In the genomic region with DNA sequence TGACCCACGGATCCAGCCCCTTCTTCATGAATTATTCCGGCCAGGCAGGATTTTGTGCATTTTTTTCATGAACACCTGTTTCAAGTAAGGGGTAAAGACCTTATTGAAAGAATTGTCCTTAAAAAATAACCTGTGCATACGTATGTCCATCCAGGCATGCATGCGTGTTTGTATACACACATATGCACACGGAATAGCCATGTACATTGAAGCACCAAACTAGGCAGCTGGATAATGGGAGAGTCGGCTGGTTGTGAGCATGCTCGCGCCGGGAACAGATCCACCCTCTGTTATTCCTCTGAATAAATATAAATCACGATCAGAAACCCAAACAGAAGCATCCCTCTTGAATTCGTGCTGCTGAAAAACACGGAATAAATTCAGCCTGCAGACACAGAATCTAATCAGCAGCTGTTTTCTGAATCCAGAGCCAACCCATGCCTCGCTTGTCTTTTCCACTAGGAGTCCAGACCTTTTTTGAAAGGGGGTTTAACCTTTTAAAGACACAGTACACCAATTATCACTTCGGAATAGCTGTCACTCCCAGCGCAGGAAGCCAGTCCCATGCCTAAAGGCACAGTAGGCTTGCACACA, we compare ENCODE assay signal across 8 cellular contexts. TPM values are rescaled to one million over a fixed set of nuclear protein-coding genes. Genes with fewer than 3 reads are reported as not detected.
DNase-seq lines count a peak whose midpoint lies in the region; ATAC-seq and TF ChIP-seq lines count a peak whose summit lies in the region.

A gene (minus strand): TSS at position 473 of the 594 bp plus-strand sequence.

- peaks cover 24% of the 10 kb centered on the region for H3F3A ChIP-seq in neural progenitor cell (ENCODE audit: low read depth)

- H3K36me3 Mint-ChIP-seq in neural progenitor cell, result no peaks in the 10 kb centered on the region

- peaks cover 49% of the 10 kb centered on the region for H3K27me3 ChIP-seq in neural progenitor cell

- peak within 1 kb of the TSS; percentile 94 for H3K4me2 ChIP-seq in neural progenitor cell

- TF ChIP-seq CTCF in WI38 (IDR thresholded peaks at IDR 0.05; ENCODE audit: low read depth, low read length), result no peak
- TF ChIP-seq CTCF in neural progenitor cell (IDR thresholded peaks at IDR 0.05), result peak; percentile 36

- peaks cover 26% of the 10 kb centered on the region for H3K4me1 ChIP-seq in neural progenitor cell

- peaks cover 45% of the 10 kb centered on the region for H3K4me1 Mint-ChIP-seq in neural progenitor cell

- no peaks in the 10 kb centered on the region for H3K27me3 Mint-ChIP-seq in neural progenitor cell (ENCODE audit: insufficient read depth, low read depth)

- no peaks in the 10 kb centered on the region for H3K9me3 Mint-ChIP-seq in neural progenitor cell

- H3K27ac ChIP-seq in neural progenitor cell, result no peak within 1 kb of the TSS

- H3K27ac Mint-ChIP-seq in neural progenitor cell, result no peak within 1 kb of the TSS

- H3K4me3 ChIP-seq in WI38 (ENCODE audit: low read depth, low read length) (peak within 1 kb of the TSS; percentile 59), neural progenitor cell (peak within 1 kb of the TSS; percentile 79)

- H2AFZ ChIP-seq in neural progenitor cell (replicated peaks), result peak within 1 kb of the TSS; percentile 96

- DNase-seq in DMS 273 (lab: John Stamatoyannopoulos, UW; ENCODE audit: unreplicated experiment), result peak; percentile 76
- DNase-seq in NCI-H1092 (lab: John Stamatoyannopoulos, UW), result peak; percentile 39
- peak; percentile 41 for DNase-seq in foreskin melanocyte
- peak; percentile 68 for DNase-seq in neural progenitor cell (ENCODE audit: low spot score)
- no peak for DNase-seq in ecto neural progenitor cell (ENCODE audit: low spot score)

- H3K4me3 Mint-ChIP-seq in neural progenitor cell, result peak within 1 kb of the TSS; percentile 92

- H3K9ac ChIP-seq in neural progenitor cell, result no peak within 1 kb of the TSS

- H3K36me3 ChIP-seq in neural progenitor cell, result no peaks in the 10 kb centered on the region

- no peaks in the 10 kb centered on the region for H3K79me2 ChIP-seq in neural progenitor cell (ENCODE audit: low read depth)

- H3K9me3 ChIP-seq in neural progenitor cell (ENCODE audit: low read depth), result no peaks in the 10 kb centered on the region

- ATAC-seq in HG03469 (IDR thresholded peaks at IDR 0.05; ENCODE audit: unreplicated experiment) (no peak), HG03442 (IDR thresholded peaks at IDR 0.05; ENCODE audit: unreplicated experiment) (no peak)

- peaks cover 7% of the 10 kb centered on the region for H4K20me1 ChIP-seq in neural progenitor cell (ENCODE audit: low read depth)

RNA-seq across cellular contexts. Expression of the gene that starts here (rescaled TPM):
- total RNA-seq in neural progenitor cell (ENCODE audit: low replicate concordance), result 0.37 and 1.1 TPM in 2 replicates
